ENCODE assay signal across 14 cellular contexts in the genomic region with DNA sequence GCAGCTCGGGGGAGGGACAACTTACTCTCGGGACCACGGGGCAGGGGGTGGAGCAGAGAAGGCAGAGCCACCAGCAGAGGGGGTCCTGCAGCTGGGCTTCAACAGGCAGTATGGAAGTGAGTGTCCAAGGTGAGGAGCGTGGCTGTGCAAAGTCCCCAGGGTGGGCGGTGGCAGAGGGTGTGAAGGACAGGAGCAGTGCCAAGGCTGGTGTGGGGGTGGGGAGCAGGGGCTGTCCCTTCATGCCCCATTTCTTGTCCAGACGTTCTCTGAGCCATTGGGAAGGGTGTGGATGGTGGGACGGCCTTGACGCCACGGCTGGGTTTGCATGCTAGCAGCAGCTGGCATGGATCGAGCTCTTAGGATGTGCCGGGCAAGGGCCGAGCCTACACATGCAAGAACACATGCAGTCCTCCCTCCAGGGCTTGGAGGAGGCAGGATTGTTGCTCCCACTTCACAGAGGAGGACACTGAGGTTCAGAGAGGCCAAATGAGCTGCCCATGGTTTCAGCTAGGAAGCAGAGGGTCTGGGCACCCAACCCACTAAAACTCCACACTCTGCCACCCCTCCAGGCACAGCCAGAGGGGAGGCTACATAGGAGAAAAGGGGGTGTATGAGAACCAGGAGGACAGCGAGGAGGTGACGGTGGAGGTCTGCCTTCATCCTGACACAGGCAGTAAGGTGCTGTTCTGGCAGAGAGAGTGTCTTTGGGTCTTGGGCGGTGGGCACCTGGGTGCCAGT.
DNase-seq lines count a peak whose midpoint lies in the region; ATAC-seq and TF ChIP-seq lines count a peak whose summit lies in the region.
"Had no signal": no experiment of that assay in that cellular context is flagged by ENCODE, and none has a peak within 500 bp of the region (broad histone marks: within the 10 kb centered on the region; RNA-seq: fewer than 3 reads in every experiment).

No MANE protein-coding gene starts in this region.

- H3K27ac ChIP-seq in SK-N-SH (ENCODE audit: low read depth in 2 of 2, low read length in 1 of 2) (no peak overlapping the region), IMR-90 (ENCODE audit: insufficient read depth, low read length) (no peak overlapping the region), endodermal cell (ENCODE audit: low read depth, low read length) (no peak overlapping the region), MM.1S (ENCODE audit: low read length) (no peak overlapping the region)
- H3K27ac ChIP-seq: adrenal gland, left lung had no signal

- H3K14ac ChIP-seq in IMR-90 (replicated peaks; ENCODE audit: low read depth, low read length): no peak overlapping the region

- no peak for TF ChIP-seq POLR2A in IMR-90 (IDR thresholded peaks at IDR 0.05; ENCODE audit: low read depth, low read length)

- in situ Hi-C loops in IMR-90 (cut with MboI; ENCODE audit: low sequenced_read_pairs): no loop called here

- no peak for TF ChIP-seq CTCF in SK-N-SH (IDR thresholded peaks at IDR 0.05)
- no peak for TF ChIP-seq CTCF in IMR-90 (conservative IDR thresholded peaks at IDR 0.05; ENCODE audit: low read depth, low read length)
- TF ChIP-seq CTCF in endodermal cell (conservative IDR thresholded peaks at IDR 0.05): peak; percentile 59
- no peak for TF ChIP-seq CTCF in MM.1S (IDR thresholded peaks at IDR 0.05; ENCODE audit: low read length)

- H3K36me3 ChIP-seq in SK-N-SH (replicated peaks in 1 of 2; ENCODE audit: control insufficient read depth in 1 of 2, insufficient read depth in 2 of 2, low read length in 1 of 2) (no peaks in the 10 kb centered on the region), IMR-90 (ENCODE audit: control insufficient read depth, insufficient read depth, low read length) (no peaks in the 10 kb centered on the region), endodermal cell (ENCODE audit: control insufficient read depth, insufficient read depth, low read length) (no peaks in the 10 kb centered on the region), MM.1S (replicated peaks; ENCODE audit: insufficient read depth, low read length) (no peaks in the 10 kb centered on the region)
- H3K36me3 ChIP-seq: adrenal gland, left lung had no signal

- no TSS peak for BruUV-seq in IMR-90 (replicated peaks; lab: Mats Ljungman, UMichigan)

- H2AFZ ChIP-seq in SK-N-SH (ENCODE audit: low read depth): no peak overlapping the region
- H2AFZ ChIP-seq in IMR-90 (replicated peaks; ENCODE audit: low read length, poor library complexity): no peak overlapping the region
- H2AFZ ChIP-seq in MM.1S (ENCODE audit: low read length): no peak overlapping the region

- no peak overlapping the region for H4K8ac ChIP-seq in IMR-90 (ENCODE audit: low read depth in 2 of 2, low read length in 2 of 2)

- no peak overlapping the region for H2BK20ac ChIP-seq in IMR-90 (ENCODE audit: low read depth, low read length)

- H3K4ac ChIP-seq in IMR-90 (ENCODE audit: low read depth, low read length): no peak overlapping the region

- TF ChIP-seq RAD21 in SK-N-SH (IDR thresholded peaks at IDR 0.05; ENCODE audit: low read length): peak; percentile 43
- no peak for TF ChIP-seq RAD21 in IMR-90 (IDR thresholded peaks at IDR 0.05; ENCODE audit: low read length)

- H3K9me2 ChIP-seq in SK-N-SH: no peaks in the 10 kb centered on the region
- H3K9me2 ChIP-seq in MM.1S (replicated peaks; ENCODE audit: insufficient read depth, low read length): no peaks in the 10 kb centered on the region

- no peaks in the 10 kb centered on the region for H3K79me1 ChIP-seq in IMR-90 (ENCODE audit: low read depth in 1 of 2, low read length in 2 of 2)

- DNase-seq in SK-N-SH (no peak), IMR-90 (no peak), endodermal cell (peak; percentile 75), sciatic nerve (ENCODE audit: low spot score) (peak; percentile 58), kidney tubule cell (ENCODE audit: low spot score) (no peak), MM.1S (no peak), HuH-7.5 (ENCODE audit: low spot score) (no peak)
- DNase-seq: DMS153, GOT3, NCI-H1436, NCI-H510A treated with DMSO at 0.1 percent for 48 hours had no signal

- dilution Hi-C loops in IMR-90 (cut with HindIII; ENCODE audit: low sequenced_read_pairs, unreplicated experiment): no loop called here

- H3K18ac ChIP-seq in IMR-90 (ENCODE audit: low read depth, low read length): no peak overlapping the region

- peak overlapping the region; percentile 76 for H2AK9ac ChIP-seq in IMR-90 (replicated peaks; ENCODE audit: low read depth, low read length, poor library complexity)

- CTCF ChIA-PET in SK-N-SH (lab: Yijun Ruan, JAX) (interaction anchor here (1.1 to 3.8 kb wide), 5 partner anchors 17 to 129 kb away, joined by 3 to 14 read pairs (median 5); no protein-coding TSS in a partner anchor), IMR-90 (lab: Yijun Ruan, JAX) (no interaction called here)

- POLR2A ChIA-PET in SK-N-SH (lab: Yijun Ruan, JAX): no interaction called here
- POLR2A ChIA-PET in IMR-90 (lab: Charles Lee; ENCODE audit: unreplicated experiment): no interaction called here

- H3K4me2 ChIP-seq in SK-N-SH: no peak overlapping the region
- H3K4me2 ChIP-seq in IMR-90 (ENCODE audit: low read depth, low read length): no peak overlapping the region
- H3K4me2 ChIP-seq in MM.1S (ENCODE audit: low read depth, low read length): no peak overlapping the region

- WGBS in SK-N-SH (ENCODE audit: low lambda C conversion rate): 67% methylated on average over 14 of the region's 15 CpGs
- 34% methylated on average over 6 of the region's 15 CpGs; no CpG with 5 or more reads in 1 of the 2 experiments for WGBS in IMR-90 (ENCODE audit: extremely low coverage in 2 of 2, insufficient read length in 1 of 2), 2 experiments
- 60 to 72% methylated on average over 5 to 15 of the region's 15 CpGs for WGBS in endodermal cell (ENCODE audit: insufficient coverage in 1 of 2, insufficient read length in 1 of 2), 2 experiments

- H3K23ac ChIP-seq in IMR-90 (ENCODE audit: low read depth, low read length): no peak overlapping the region

- no peaks in the 10 kb centered on the region for H3K27me3 Mint-ChIP-seq in endodermal cell (ENCODE audit: insufficient read depth)

- H4K91ac ChIP-seq in IMR-90 (ENCODE audit: insufficient read depth, low read depth, low read length): no peak overlapping the region

- H4K5ac ChIP-seq in IMR-90 (ENCODE audit: low read depth, low read length): no peak overlapping the region

- H3F3A ChIP-seq in SK-N-SH (replicated peaks; ENCODE audit: insufficient read depth): no peaks in the 10 kb centered on the region
- H3F3A ChIP-seq in MM.1S (ENCODE audit: insufficient read depth, low read length): no peaks in the 10 kb centered on the region

- H4K20me1 ChIP-seq in SK-N-SH (ENCODE audit: insufficient read depth) (no peaks in the 10 kb centered on the region), IMR-90 (ENCODE audit: insufficient read depth, low read length) (no peaks in the 10 kb centered on the region; the same call in 1 of the 2 replicates), MM.1S (ENCODE audit: insufficient read depth, low read length) (no peaks in the 10 kb centered on the region)

- intact Hi-C loops in IMR-90 (cut with micrococcal nuclease): no loop called here
- intact Hi-C loops in sciatic nerve (cut with DNase I): no loop called here

- no peak for ATAC-seq in SK-N-SH treated with all-trans-retinoic acid at 6 μM for 48 hours
- no peak for ATAC-seq in IMR-90 (ENCODE audit: low read depth)
- no peak for ATAC-seq in sciatic nerve
- ATAC-seq: left lung had no signal

- H3K9me3 Mint-ChIP-seq in endodermal cell: no peaks in the 10 kb centered on the region

- no peaks in the 10 kb centered on the region for H3K4me1 Mint-ChIP-seq in endodermal cell

- H3K4me1 ChIP-seq in SK-N-SH (ENCODE audit: control insufficient read depth in 1 of 2, insufficient read depth in 2 of 2, low read depth in 1 of 2, low read length in 1 of 2) (peaks cover 0 to 43% of the 10 kb centered on the region in 2 experiments; a peak in 1 of 4 replicates), IMR-90 (ENCODE audit: control insufficient read depth, insufficient read depth, low read length) (no peaks in the 10 kb centered on the region; the same call in 1 of the 2 replicates), endodermal cell (ENCODE audit: control insufficient read depth, insufficient read depth, low read length) (no peaks in the 10 kb centered on the region), MM.1S (ENCODE audit: low read length) (no peaks in the 10 kb centered on the region)
- H3K4me1 ChIP-seq: adrenal gland had no signal

- H3K9me3 ChIP-seq in SK-N-SH: no peaks in the 10 kb centered on the region
- H3K9me3 ChIP-seq in IMR-90 (ENCODE audit: control insufficient read depth, insufficient read depth, low read length): no peaks in the 10 kb centered on the region
- H3K9me3 ChIP-seq in endodermal cell (ENCODE audit: control insufficient read depth, low read length): no peaks in the 10 kb centered on the region
- no peaks in the 10 kb centered on the region for H3K9me3 ChIP-seq in MM.1S (replicated peaks; ENCODE audit: insufficient read depth, low read length)
- H3K9me3 ChIP-seq: adrenal gland, left lung had no signal

- no peak overlapping the region for H3K4me3 ChIP-seq in SK-N-SH (ENCODE audit: low read depth in 2 of 2, low read length in 1 of 2)
- no peak overlapping the region for H3K4me3 ChIP-seq in IMR-90 (ENCODE audit: insufficient read depth, low read depth, low read length)
- no peak overlapping the region for H3K4me3 ChIP-seq in endodermal cell (ENCODE audit: low read length)
- no peak overlapping the region for H3K4me3 ChIP-seq in MM.1S (ENCODE audit: low read length)
- H3K4me3 ChIP-seq: adrenal gland, left lung had no signal

- no peak overlapping the region for H3K56ac ChIP-seq in IMR-90 (ENCODE audit: extremely low read depth, insufficient read depth, low read length)

- H3K9ac ChIP-seq in SK-N-SH (no peak overlapping the region), IMR-90 (ENCODE audit: low read depth, low read length) (no peak overlapping the region), endodermal cell (ENCODE audit: extremely low read depth, low read length, poor library complexity, severe bottlenecking) (no peak overlapping the region), MM.1S (ENCODE audit: low read length) (no peak overlapping the region)

- TF ChIP-seq EP300 in SK-N-SH (IDR thresholded peaks at IDR 0.05; ENCODE audit: borderline replicate concordance in 1 of 2, low read depth in 1 of 2, low read length in 1 of 2): no peak

- no peaks in the 10 kb centered on the region for H3K9me1 ChIP-seq in IMR-90 (ENCODE audit: insufficient read depth, low read length)

- no peak overlapping the region for H2BK120ac ChIP-seq in IMR-90 (ENCODE audit: low read depth, low read length)

- H2BK5ac ChIP-seq in IMR-90 (ENCODE audit: low read depth, low read length, poor library complexity, severe bottlenecking): no peak overlapping the region

- H3K79me2 ChIP-seq in SK-N-SH (ENCODE audit: insufficient read depth) (no peaks in the 10 kb centered on the region), MM.1S (ENCODE audit: low read length) (no peaks in the 10 kb centered on the region)

- H3K36me3 Mint-ChIP-seq in endodermal cell (ENCODE audit: low read depth): no peaks in the 10 kb centered on the region

- no peak overlapping the region for H3K27ac Mint-ChIP-seq in endodermal cell

- no peaks in the 10 kb centered on the region for H3K27me3 ChIP-seq in SK-N-SH (ENCODE audit: insufficient read depth)
- peaks cover 21% of the 10 kb centered on the region for H3K27me3 ChIP-seq in IMR-90 (ENCODE audit: control insufficient read depth, insufficient read depth, low read length)
- no peaks in the 10 kb centered on the region for H3K27me3 ChIP-seq in endodermal cell (ENCODE audit: control insufficient read depth, insufficient read depth, low read length, poor library complexity, severe bottlenecking)
- peaks cover 20% of the 10 kb centered on the region for H3K27me3 ChIP-seq in MM.1S (replicated peaks; ENCODE audit: insufficient read depth, low read length)
- H3K27me3 ChIP-seq: adrenal gland, left lung had no signal

- no peak overlapping the region for H2BK15ac ChIP-seq in IMR-90 (ENCODE audit: low read depth, low read length)

- H3K4me3 Mint-ChIP-seq in endodermal cell: no peak overlapping the region

- no peak overlapping the region; the same call in 1 of the 2 replicates for H2AK5ac ChIP-seq in IMR-90 (ENCODE audit: low read depth, low read length)

Comparison
In these comparisons a context has a peak if more than half of its experiments do, and no peak if none do; other contexts are left out.
1. DNase-seq: peak in endodermal cell (single experiment) and sciatic nerve (single experiment); none in SK-N-SH (single experiment), IMR-90 (single experiment), kidney tubule cell (single experiment), MM.1S (single experiment) and HuH-7.5 (single experiment).